Comparison of ENCODE assay signal across 27 cellular contexts in genomic region chr1:19054216-19054615, GRCh38.
DNase-seq lines count a peak whose midpoint lies in the region; FAIRE-seq and TF ChIP-seq lines count a peak whose summit lies in the region.
"Had no signal": no experiment of that assay in that cellular context is flagged by ENCODE, and none has a peak within 500 bp of the region (broad histone marks: within the 10 kb centered on the region; RNA-seq: fewer than 3 reads in every experiment).

No MANE protein-coding gene starts in this region.

- peak; percentile 30 for DNase-seq in NCI-H69 (lab: John Stamatoyannopoulos, UW)
- DNase-seq in keratinocyte (ENCODE audit: low read depth, low spot score), result no peak
- DNase-seq in trophoblast cell, result no peak
- DNase-seq in HuH-7.5 (ENCODE audit: low spot score), result no peak
- no peak for DNase-seq in type B pancreatic cell (ENCODE audit: extremely low spot score, unreplicated experiment)
- no peak for DNase-seq in activated effector memory CD4-positive, alpha-beta T cell treated with anti-CD3 and anti-CD28 coated beads, Interleukin-2, amount 50 U/mL, for 16 hours
- DNase-seq: activated CD4-positive, alpha-beta T cell treated with anti-CD3 and anti-CD28 coated beads, Interleukin-2, amount 50 U/mL, for 48 hours; activated CD8-positive, alpha-beta memory T cell treated with anti-CD3 and anti-CD28 coated beads, Interleukin-2, amount 50 U/mL, for 4 hours; anterior cingulate cortex; effector memory CD8-positive, alpha-beta T cell; gastrocnemius medialis; left ventricle myocardium superior; MV-4-11; naive thymus-derived CD8-positive, alpha-beta T cell; NCI-H1694 treated with DMSO at 0.1 percent for 48 hours; NCI-H524 treated with DMSO at 0.1 percent for 48 hours; uterus had no signal

- no peaks in the 10 kb centered on the region for H3K36me3 Mint-ChIP-seq in type B pancreatic cell
- H3K36me3 Mint-ChIP-seq: activated naive CD4-positive, alpha-beta T cell treated with anti-CD3 and anti-CD28 coated beads, Interleukin-2, amount 50 U/mL, for 72 hours; mesothelial cell of epicardium; naive thymus-derived CD8-positive, alpha-beta T cell had no signal

- H3K79me2 ChIP-seq in keratinocyte (ENCODE audit: control insufficient read depth, insufficient read depth, low read length) (no peaks in the 10 kb centered on the region), trophoblast cell (ENCODE audit: control insufficient read depth, insufficient read depth, low read length, poor library complexity) (no peaks in the 10 kb centered on the region)
- H3K79me2 ChIP-seq: parathyroid adenoma had no signal

- H3K18ac ChIP-seq in trophoblast cell (ENCODE audit: low read length), result no peak overlapping the region

- peaks cover 33% of the 10 kb centered on the region for H3K27me3 Mint-ChIP-seq in type B pancreatic cell

- no peak overlapping the region for H3K23ac ChIP-seq in trophoblast cell (ENCODE audit: low read length)

- H3K4me1 Mint-ChIP-seq in type B pancreatic cell (ENCODE audit: unreplicated experiment), result peaks cover 10% of the 10 kb centered on the region
- H3K4me1 Mint-ChIP-seq: mesothelial cell of epicardium had no signal

- H3K27me3 ChIP-seq in keratinocyte (ENCODE audit: control insufficient read depth, extremely low read depth, insufficient read depth, low read length), result peaks cover 32% of the 10 kb centered on the region
- H3K27me3 ChIP-seq in trophoblast cell (ENCODE audit: insufficient read depth, low read length), result no peaks in the 10 kb centered on the region
- H3K27me3 ChIP-seq: right atrium auricular region, SJSA1 had no signal

- H2AFZ ChIP-seq in keratinocyte (ENCODE audit: control insufficient read depth, low read length) (peak overlapping the region; percentile 10), trophoblast cell (ENCODE audit: insufficient read depth, low read length, poor library complexity) (no peak overlapping the region)
- H2AFZ ChIP-seq: parathyroid adenoma had no signal

- H2BK5ac ChIP-seq in trophoblast cell (ENCODE audit: low read depth, low read length, poor library complexity), result no peak overlapping the region

- CTCF ChIA-PET in HEK293 (lab: Yijun Ruan, JAX), result interaction anchor here (3.2 kb wide), 1 partner anchor 141 kb away, joined by 16 read pairs; no protein-coding TSS in a partner anchor

- H3K9me1 ChIP-seq in keratinocyte (ENCODE audit: control insufficient read depth, extremely low read depth, insufficient read depth, low read length), result no peaks in the 10 kb centered on the region

- no peak overlapping the region for H2AK5ac ChIP-seq in trophoblast cell (ENCODE audit: low read length)

- H3K4me3 ChIP-seq in HEK293 (ENCODE audit: low read depth, low read length) (no peak overlapping the region), keratinocyte (ENCODE audit: control insufficient read depth in 2 of 3, extremely low read depth in 1 of 3, insufficient read depth in 2 of 3, low read depth in 1 of 3, low read length in 3 of 3) (no peak overlapping the region), trophoblast cell (ENCODE audit: low read depth, low read length) (no peak overlapping the region)
- H3K4me3 ChIP-seq: coronary artery, gastrocnemius medialis, right atrium auricular region, SJSA1, smooth muscle cell, uterus had no signal

- no peaks in the 10 kb centered on the region for H3K9me3 Mint-ChIP-seq in type B pancreatic cell
- H3K9me3 Mint-ChIP-seq: activated naive CD4-positive, alpha-beta T cell treated with anti-CD3 and anti-CD28 coated beads, Interleukin-2, amount 50 U/mL, for 72 hours; activated T-helper 2 cell treated with anti-CD3 and anti-CD28 coated beads, Interferon-gamma antibody, Interleukin-2, Interleukin-4, amounts not matched to agents 10 μg/mL and 5 μg/mL and 100 μg/mL, durations not matched to agents 14 hours and 24 hours and 36 hours; effector memory CD8-positive, alpha-beta T cell; mesothelial cell of epicardium; naive thymus-derived CD8-positive, alpha-beta T cell had no signal

- H3K79me1 ChIP-seq in trophoblast cell (ENCODE audit: low read length), result peaks cover 3% of the 10 kb centered on the region

- H3K4me1 ChIP-seq in HEK293 (ENCODE audit: control insufficient read depth, insufficient read depth, low read length) (no peaks in the 10 kb centered on the region), keratinocyte (ENCODE audit: control insufficient read depth, extremely low read depth, insufficient read depth, low read length) (peaks cover 17% of the 10 kb centered on the region), trophoblast cell (ENCODE audit: control insufficient read depth in 1 of 2, insufficient read depth in 2 of 2, low read length in 2 of 2) (peaks cover 7 to 8% of the 10 kb centered on the region in 2 experiments)
- H3K4me1 ChIP-seq: gastrocnemius medialis, parathyroid adenoma, right atrium auricular region, uterus had no signal

- H4K8ac ChIP-seq in trophoblast cell (ENCODE audit: low read depth, low read length), result no peak overlapping the region

- peak overlapping the region; percentile 19 for H4K91ac ChIP-seq in trophoblast cell (ENCODE audit: low read depth, low read length)

- no peak overlapping the region for H3K4me3 Mint-ChIP-seq in type B pancreatic cell
- H3K4me3 Mint-ChIP-seq: effector memory CD8-positive, alpha-beta T cell; mesothelial cell of epicardium; naive thymus-derived CD8-positive, alpha-beta T cell had no signal

- H3K27ac ChIP-seq in HEK293 (ENCODE audit: extremely low read depth, low read depth, low read length) (no peak overlapping the region), keratinocyte (ENCODE audit: control insufficient read depth, insufficient read depth, low read length) (no peak overlapping the region), trophoblast cell (ENCODE audit: low read depth, low read length) (no peak overlapping the region)
- H3K27ac ChIP-seq: coronary artery, gastrocnemius medialis, parathyroid adenoma, right atrium auricular region, SJSA1, uterus had no signal

- H3K4ac ChIP-seq in trophoblast cell (ENCODE audit: low read depth, low read length), result no peak overlapping the region

- dilution Hi-C loops in keratinocyte (cut with MboI; ENCODE audit: extremely low pct_ligation_motif_present, low sequenced_read_pairs), result no loop called here

- H3K4me2 ChIP-seq in keratinocyte (ENCODE audit: control insufficient read depth, extremely low read depth, insufficient read depth, low read depth, low read length) (peak overlapping the region; percentile 37), trophoblast cell (ENCODE audit: low read length) (no peak overlapping the region)
- H3K4me2 ChIP-seq: smooth muscle cell had no signal

- peak overlapping the region; percentile 28 for H3K9ac ChIP-seq in keratinocyte (ENCODE audit: control insufficient read depth, extremely low read depth, insufficient read depth, low read length)
- H3K9ac ChIP-seq in trophoblast cell (ENCODE audit: low read length), result no peak overlapping the region
- H3K9ac ChIP-seq: parathyroid adenoma had no signal

- no peak overlapping the region for H3K14ac ChIP-seq in trophoblast cell (ENCODE audit: low read length)

- H2BK12ac ChIP-seq in trophoblast cell (ENCODE audit: low read length), result peak overlapping the region; percentile 4

- WGBS in trophoblast cell (ENCODE audit: extremely low coverage, insufficient coverage, insufficient read length), result no CpG with 5 or more reads among the region's 15 CpGs

- no peak overlapping the region for H2BK120ac ChIP-seq in trophoblast cell (ENCODE audit: insufficient read depth, low read length, poor library complexity)

- H3K36me3 ChIP-seq in HEK293 (ENCODE audit: control insufficient read depth in 2 of 2, insufficient read depth in 1 of 2, low read length in 2 of 2), result no peaks in the 10 kb centered on the region
- no peaks in the 10 kb centered on the region for H3K36me3 ChIP-seq in keratinocyte (ENCODE audit: control insufficient read depth in 2 of 2, extremely low read depth in 1 of 2, insufficient read depth in 2 of 2, low read length in 2 of 2)
- H3K36me3 ChIP-seq in trophoblast cell (ENCODE audit: control insufficient read depth in 1 of 2, insufficient read depth in 2 of 2, low read length in 2 of 2), result no peaks in the 10 kb centered on the region
- H3K36me3 ChIP-seq: gastrocnemius medialis, right atrium auricular region, SJSA1, uterus had no signal

- H4K12ac ChIP-seq in trophoblast cell (ENCODE audit: low read depth, low read length), result no peak overlapping the region

- POLR2A ChIA-PET in HEK293 (lab: Yijun Ruan, JAX), result interaction anchor here (1.0 kb wide), 1 partner anchor 10 kb away, joined by 3 read pairs; no protein-coding TSS in a partner anchor

- TF ChIP-seq CTCF in HEK293 (tag by site-specific recombination; IDR thresholded peaks at IDR 0.05) (no peak), keratinocyte (optimal IDR thresholded peaks at IDR 0.05 in 1 of 3, IDR thresholded peaks at IDR 0.05 in 1 of 3, conservative IDR thresholded peaks at IDR 0.05 in 1 of 3; ENCODE audit: extremely low read depth in 1 of 3, insufficient read depth in 2 of 3, low read length in 3 of 3) (no peak), type B pancreatic cell (conservative IDR thresholded peaks at IDR 0.05) (no peak)

- H4K20me1 ChIP-seq in keratinocyte (ENCODE audit: control insufficient read depth, extremely low read depth, insufficient read depth, low read length), result no peaks in the 10 kb centered on the region

- FAIRE-seq in keratinocyte (lab: Jason Lieb, UNC), result peak; percentile 71
- FAIRE-seq: GM18507 had no signal

- no peaks in the 10 kb centered on the region for H3K9me3 ChIP-seq in HEK293 (ENCODE audit: control insufficient read depth, insufficient read depth, low read depth, low read length)
- no peaks in the 10 kb centered on the region for H3K9me3 ChIP-seq in keratinocyte (ENCODE audit: control insufficient read depth, low read depth, low read length)
- H3K9me3 ChIP-seq in trophoblast cell (ENCODE audit: insufficient read depth, low read depth, low read length), result no peaks in the 10 kb centered on the region
- H3K9me3 ChIP-seq: gastrocnemius medialis, right atrium auricular region, SJSA1, uterus had no signal

- no peak overlapping the region for H3K27ac Mint-ChIP-seq in type B pancreatic cell
- H3K27ac Mint-ChIP-seq: activated T-helper 2 cell treated with anti-CD3 and anti-CD28 coated beads, Interferon-gamma antibody, Interleukin-2, Interleukin-4, amounts not matched to agents 10 μg/mL and 5 μg/mL and 100 μg/mL, durations not matched to agents 14 hours and 24 hours and 36 hours; effector memory CD8-positive, alpha-beta T cell; mesothelial cell of epicardium had no signal

TF ChIP-seq in HEK293, 187 proteins besides CTCF, POLR2A, EP300 and RAD21 (continues in another document):
- TF ChIP-seq KLF1 (tag by site-specific recombination; IDR thresholded peaks at IDR 0.05), result peak; percentile 41
- no peak for TF ChIP-seq ZBTB6 (tag by site-specific recombination; IDR thresholded peaks at IDR 0.05)
